9 cellular contexts compared by ENCODE assay signal in the genomic region with DNA sequence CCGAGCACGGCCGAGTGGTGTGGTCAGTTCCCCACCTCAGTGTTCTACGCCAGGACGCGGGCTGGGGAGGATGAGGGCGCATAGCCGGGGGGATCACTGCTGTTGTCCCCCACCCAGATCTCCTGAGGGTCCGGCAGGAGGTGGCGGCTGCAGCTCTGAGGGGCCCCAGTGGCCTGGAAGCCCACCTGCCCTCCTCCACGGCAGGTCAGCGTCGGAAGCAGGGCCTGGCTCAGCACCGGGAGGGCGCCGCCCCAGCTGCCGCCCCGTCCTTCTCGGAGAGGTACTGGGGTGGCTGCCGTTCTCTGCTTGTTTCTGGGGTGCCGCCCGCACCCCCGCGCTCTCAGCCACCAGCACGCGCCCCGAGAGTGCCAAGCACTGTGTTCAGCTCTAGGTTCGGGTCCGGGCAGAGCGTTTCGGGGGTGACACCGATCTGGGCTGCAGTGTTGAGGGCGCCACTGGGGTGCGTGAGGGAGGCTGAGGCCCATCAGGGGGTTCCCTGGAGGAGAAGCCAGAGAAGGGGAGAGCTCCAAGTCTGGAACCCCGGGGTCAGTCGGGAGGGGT. TPM values are rescaled to one million over a fixed set of nuclear protein-coding genes. Genes with fewer than 3 reads are reported as not detected.
DNase-seq lines count a peak whose midpoint lies in the region; ATAC-seq and TF ChIP-seq lines count a peak whose summit lies in the region.
"Had no signal": no experiment of that assay in that cellular context is flagged by ENCODE, and none has a peak within 500 bp of the region (broad histone marks: within the 10 kb centered on the region; RNA-seq: fewer than 3 reads in every experiment).

No MANE protein-coding gene starts in this region.

- TF ChIP-seq POLR2A in vagina (IDR thresholded peaks at IDR 0.05): no peak

- peak overlapping the region; percentile 98 for H3K23ac ChIP-seq in mesendoderm (ENCODE audit: low read length)

- H2AK5ac ChIP-seq in mesendoderm (ENCODE audit: low read length): peak overlapping the region; percentile 38

- no peaks in the 10 kb centered on the region for H3K79me2 ChIP-seq in mesendoderm (ENCODE audit: control insufficient read depth, insufficient read depth, low read length)

- peak overlapping the region; percentile 90 for H3K9ac ChIP-seq in mesendoderm (ENCODE audit: low read length)

- intact Hi-C loops in heart right ventricle (cut with DNase I) (loop anchor here in 1 of 10 donors (2.0 kb wide), 1 partner anchor 20 kb away; no protein-coding TSS in a partner anchor), left ventricle myocardium superior (cut with micrococcal nuclease) (no loop called here), ascending aorta (cut with DNase I) (loop anchor here (2.0 kb wide), 1 partner anchor 18 kb away; a partner anchor contains a TSS), vagina (cut with DNase I) (no loop called here)

- H2BK120ac ChIP-seq in mesendoderm (ENCODE audit: low read depth, low read length): peak overlapping the region; percentile 14

- H3K27ac ChIP-seq in heart right ventricle (peak overlapping the region in 8 of 10 donors; percentile 36 to 82 (median 64)), ascending aorta (peak overlapping the region; percentile 53 to 70), mesendoderm (ENCODE audit: low read depth, low read length) (peak overlapping the region; percentile 36), vagina (peak overlapping the region; percentile 72)

- H2BK15ac ChIP-seq in mesendoderm (replicated peaks; ENCODE audit: low read depth): no peak overlapping the region

- H3K4me2 ChIP-seq in mesendoderm (ENCODE audit: low read length): peak overlapping the region; percentile 60

- H3K9me3 ChIP-seq in heart right ventricle (no peaks in the 10 kb centered on the region), ascending aorta (no peaks in the 10 kb centered on the region), vagina (no peaks in the 10 kb centered on the region)
- H3K9me3 ChIP-seq: pancreas had no signal

- H3K4me1 ChIP-seq in heart right ventricle (peaks cover 3 to 56% (median 35%) of the 10 kb centered on the region in 9 donors), ascending aorta (peaks cover 13 to 21% of the 10 kb centered on the region in 2 donors), mesendoderm (ENCODE audit: control insufficient read depth, low read depth, low read length) (peaks cover 7% of the 10 kb centered on the region), vagina (peaks cover 43% of the 10 kb centered on the region)

- H3K4me3 ChIP-seq in heart right ventricle: peak overlapping the region in 9 of 10 donors; percentile 4 to 51 (median 48)
- peak overlapping the region; percentile 48 to 62 for H3K4me3 ChIP-seq in ascending aorta
- H3K4me3 ChIP-seq in mesendoderm (ENCODE audit: low read length): peak overlapping the region; percentile 31
- H3K4me3 ChIP-seq in vagina: peak overlapping the region; percentile 38 to 59

- WGBS in heart right ventricle, 2 donors: 3 to 4% methylated on average over 33 to 36 of the region's 36 CpGs
- WGBS in mesendoderm (ENCODE audit: extremely low coverage, insufficient coverage, low lambda C conversion rate): no CpG with 5 or more reads among the region's 36 CpGs

- peaks cover 15 to 76% (median 65%) of the 10 kb centered on the region in 7 donors for H3K27me3 ChIP-seq in heart right ventricle
- H3K27me3 ChIP-seq in ascending aorta: peaks cover 12% of the 10 kb centered on the region
- H3K27me3 ChIP-seq in mesendoderm (ENCODE audit: insufficient read depth, low read length, poor library complexity): no peaks in the 10 kb centered on the region
- H3K27me3 ChIP-seq in vagina: peaks cover 6% of the 10 kb centered on the region

- H2BK5ac ChIP-seq in mesendoderm (ENCODE audit: low read length): peak overlapping the region; percentile 62

- H3K56ac ChIP-seq in mesendoderm (ENCODE audit: low read length): peak overlapping the region; percentile 96

- H4K5ac ChIP-seq in mesendoderm (ENCODE audit: low read length): no peak overlapping the region

- H3K36me3 ChIP-seq in heart right ventricle (peaks cover 0 to 19% (median 13%) of the 10 kb centered on the region in 9 donors), ascending aorta (peaks cover 5 to 13% of the 10 kb centered on the region in 2 donors), mesendoderm (ENCODE audit: control insufficient read depth, insufficient read depth, low read length) (no peaks in the 10 kb centered on the region), vagina (no peaks in the 10 kb centered on the region)

- H3K18ac ChIP-seq in mesendoderm (ENCODE audit: low read length): peak overlapping the region; percentile 61

- no peak overlapping the region for H4K8ac ChIP-seq in mesendoderm (ENCODE audit: low read depth, low read length)

- no peak for DNase-seq in heart right ventricle
- no peak for DNase-seq in left ventricle myocardium superior
- DNase-seq in ascending aorta (ENCODE audit: low spot score in 2 of 2): no peak
- DNase-seq in mesendoderm: no peak
- no peak for DNase-seq in vagina (ENCODE audit: extremely low spot score in 2 of 2)
- no peak for DNase-seq in GM19240 (ENCODE audit: insufficient read length, low spot score)
- no peak for DNase-seq in EL

- no peaks in the 10 kb centered on the region for H3K79me1 ChIP-seq in mesendoderm (ENCODE audit: low read length)

- H3K4ac ChIP-seq in mesendoderm (ENCODE audit: low read depth, low read length): peak overlapping the region; percentile 98

- no peak for ATAC-seq in heart right ventricle
- ATAC-seq in left ventricle myocardium superior: no peak
- no peak for ATAC-seq in GM21576 (IDR thresholded peaks at IDR 0.05; ENCODE audit: unreplicated experiment)

- TF ChIP-seq CTCF in heart right ventricle (IDR thresholded peaks at IDR 0.05): no peak
- no peak for TF ChIP-seq CTCF in ascending aorta (IDR thresholded peaks at IDR 0.05)
- no peak for TF ChIP-seq CTCF in vagina (IDR thresholded peaks at IDR 0.05)

RNA-seq across cellular contexts. Expression of a gene that starts 17.4 kb away (rescaled TPM):
- total RNA-seq in heart right ventricle: 1 to 10 TPM in 8 of 10 donors, under 1 TPM in 2; 0.87 to 2.2 (median 1.2) TPM
- polyA plus RNA-seq in heart right ventricle: 1 to 10 TPM; 1.5 to 2.4 TPM
- 2.1 TPM for total RNA-seq in left ventricle myocardium superior
- total RNA-seq in ascending aorta: 9.7 TPM
- 2.7 TPM for polyA plus RNA-seq in mesendoderm (2013, experiment 1 of 2)
- 2.2 TPM for polyA plus RNA-seq in mesendoderm (2013, experiment 2 of 2)
- total RNA-seq in vagina: 33.9 TPM

RNA-seq across cellular contexts. Expression of a gene that starts 17.9 kb away (rescaled TPM):
- 10 to 100 TPM; 38.3 to 52.5 (median 42.6) TPM for total RNA-seq in heart right ventricle
- polyA plus RNA-seq in heart right ventricle: 10 to 100 TPM; 62.5 to 64.8 TPM
- 46.8 TPM for total RNA-seq in left ventricle myocardium superior
- total RNA-seq in ascending aorta: 33.2 TPM
- 80.8 TPM for polyA plus RNA-seq in mesendoderm (2013, experiment 1 of 2)
- 79.8 TPM for polyA plus RNA-seq in mesendoderm (2013, experiment 2 of 2)
- 42.5 TPM for total RNA-seq in vagina

RNA-seq across cellular contexts. Expression of a gene that starts 19.3 kb away (rescaled TPM):
- total RNA-seq in heart right ventricle (1 to 10 TPM; 1.3 to 6.6 (median 3.2) TPM), left ventricle myocardium superior (6.6 TPM), ascending aorta (16.6 TPM), vagina (19.6 TPM)
- polyA plus RNA-seq in heart right ventricle: 10 to 100 TPM in 1 of 2 donors, 1 to 10 TPM in 1; 7.7 to 10.2 TPM
- 10.4 TPM for polyA plus RNA-seq in mesendoderm (2013, experiment 1 of 2)
- 10.3 TPM for polyA plus RNA-seq in mesendoderm (2013, experiment 2 of 2)

RNA-seq across cellular contexts. Expression of a gene that starts 25.2 kb away (rescaled TPM):
- total RNA-seq in heart right ventricle (under 1 TPM in 2 of 10 donors, not detected in 8; 0.13 to 0.30 TPM), left ventricle myocardium superior (not detected), ascending aorta (not detected), vagina (15.2 TPM)
- under 1 TPM; 0.28 to 0.37 TPM for polyA plus RNA-seq in heart right ventricle
- 0.20 TPM for polyA plus RNA-seq in mesendoderm (2013, experiment 1 of 2)
- 0.28 TPM for polyA plus RNA-seq in mesendoderm (2013, experiment 2 of 2)

RNA-seq across cellular contexts. Expression of a gene that starts 40.8 kb away (rescaled TPM):
- total RNA-seq in heart right ventricle (100 to 1,000 TPM in 8 of 10 donors, 10 to 100 TPM in 2; 66.2 to 238 (median 122) TPM), left ventricle myocardium superior (187 TPM), ascending aorta (not detected), vagina (not detected)
- polyA plus RNA-seq in heart right ventricle: 100 to 1,000 TPM in 1 of 2 donors, 10 to 100 TPM in 1; 55.1 to 513 TPM
- not detected for polyA plus RNA-seq in mesendoderm (2013, experiment 1 of 2)
- not detected for polyA plus RNA-seq in mesendoderm (2013, experiment 2 of 2)
